2 cellular contexts compared by ENCODE assay signal in the genomic region with DNA sequence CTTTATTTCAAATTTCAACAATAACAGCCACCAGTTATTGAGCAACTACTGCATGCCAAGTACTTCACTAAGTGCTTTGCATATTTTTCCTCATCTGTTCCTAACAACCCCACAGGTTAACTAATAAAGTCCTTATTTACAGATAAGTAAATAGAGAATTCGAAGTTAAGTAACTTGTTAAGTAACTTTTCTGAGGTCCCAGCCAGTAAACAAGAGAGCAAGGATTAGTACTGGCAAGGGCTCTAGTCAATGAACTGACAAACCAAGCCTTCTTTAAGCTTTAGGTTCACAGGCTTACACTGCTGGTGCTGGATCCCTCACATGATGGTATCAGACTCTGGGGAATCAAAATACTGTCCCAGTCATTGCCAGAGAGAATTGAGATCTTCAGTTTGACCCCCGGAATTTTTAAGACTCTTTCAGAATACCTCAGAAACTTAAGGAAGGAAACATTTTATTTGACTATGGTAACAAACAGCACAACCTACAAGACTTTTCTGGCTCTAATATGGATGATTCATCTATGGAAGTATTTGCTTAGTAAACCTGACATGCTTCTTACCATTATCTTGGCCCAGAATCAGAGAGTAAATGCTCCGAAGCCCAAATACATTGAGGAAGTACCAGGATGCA.
TF ChIP-seq lines count a peak whose summit lies in the region.

No MANE protein-coding gene starts in this region.

TF ChIP-seq in A549, 52 proteins besides CTCF, POLR2A, EP300 and RAD21:
- no peak for TF ChIP-seq HOXA7 (CRISPR knock-in tag; IDR thresholded peaks at IDR 0.05)
- TF ChIP-seq HOXB5 (CRISPR knock-in tag; IDR thresholded peaks at IDR 0.05), result no peak
- TF ChIP-seq FOSL2 (IDR thresholded peaks at IDR 0.05), result peak; percentile 46; the same call in 1 of the 2 replicates
- peak; percentile 60 for TF ChIP-seq FOSL2 (CRISPR knock-in tag; IDR thresholded peaks at IDR 0.05)
- TF ChIP-seq CEBPB (IDR thresholded peaks at IDR 0.05), result peak in 1 of 2 experiments; percentile 54; a peak in 1 of 4 replicates
- peak; percentile 78; the same call in 1 of the 2 replicates for TF ChIP-seq GATA3 (IDR thresholded peaks at IDR 0.05; ENCODE audit: borderline replicate concordance)
- no peak for TF ChIP-seq TP53 (CRISPR knock-in tag; IDR thresholded peaks at IDR 0.05)
- peak; percentile 61 for TF ChIP-seq JUNB (IDR thresholded peaks at IDR 0.05)
- TF ChIP-seq, protein P1, sequence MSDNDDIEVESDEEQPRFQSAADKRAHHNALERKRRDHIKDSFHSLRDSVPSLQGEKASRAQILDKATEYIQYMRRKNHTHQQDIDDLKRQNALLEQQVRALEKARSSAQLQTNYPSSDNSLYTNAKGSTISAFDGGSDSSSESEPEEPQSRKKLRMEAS (IDR thresholded peaks at IDR 0.05), result peak; percentile 37; the same call in 1 of the 2 replicates
- no peak for TF ChIP-seq CHD2 (IDR thresholded peaks at IDR 0.05; ENCODE audit: low read length, partially characterized antibody)
- TF ChIP-seq CBX2 (IDR thresholded peaks at IDR 0.05; ENCODE audit: borderline replicate concordance, low read depth), result no peak
TF ChIP-seq in A549: peak in this region for 5.

TF ChIP-seq in IMR-90, 13 proteins besides CTCF, POLR2A, EP300 and RAD21:
- TF ChIP-seq SMC3 (IDR thresholded peaks at IDR 0.05; ENCODE audit: low read depth, low read length), result no peak
- peak; percentile 80 for TF ChIP-seq CEBPB (IDR thresholded peaks at IDR 0.05; ENCODE audit: low read depth, low read length)
- TF ChIP-seq NFE2L2 (IDR thresholded peaks at IDR 0.05; ENCODE audit: low read depth, low read length), result peak; percentile 47; the same call in 1 of the 2 replicates
- TF ChIP-seq MAFK (IDR thresholded peaks at IDR 0.05; ENCODE audit: low read depth, low read length), result no peak
- no peak for TF ChIP-seq MXI1 (IDR thresholded peaks at IDR 0.05; ENCODE audit: borderline replicate concordance, low read depth, low read length)
- TF ChIP-seq, protein P2, sequence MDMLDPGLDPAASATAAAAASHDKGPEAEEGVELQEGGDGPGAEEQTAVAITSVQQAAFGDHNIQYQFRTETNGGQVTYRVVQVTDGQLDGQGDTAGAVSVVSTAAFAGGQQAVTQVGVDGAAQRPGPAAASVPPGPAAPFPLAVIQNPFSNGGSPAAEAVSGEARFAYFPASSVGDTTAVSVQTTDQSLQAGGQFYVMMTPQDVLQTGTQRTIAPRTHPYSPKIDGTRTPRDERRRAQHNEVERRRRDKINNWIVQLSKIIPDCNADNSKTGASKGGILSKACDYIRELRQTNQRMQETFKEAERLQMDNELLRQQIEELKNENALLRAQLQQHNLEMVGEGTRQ (IDR thresholded peaks at IDR 0.05; ENCODE audit: low read depth, low read length), result no peak
- TF ChIP-seq, protein P3, sequence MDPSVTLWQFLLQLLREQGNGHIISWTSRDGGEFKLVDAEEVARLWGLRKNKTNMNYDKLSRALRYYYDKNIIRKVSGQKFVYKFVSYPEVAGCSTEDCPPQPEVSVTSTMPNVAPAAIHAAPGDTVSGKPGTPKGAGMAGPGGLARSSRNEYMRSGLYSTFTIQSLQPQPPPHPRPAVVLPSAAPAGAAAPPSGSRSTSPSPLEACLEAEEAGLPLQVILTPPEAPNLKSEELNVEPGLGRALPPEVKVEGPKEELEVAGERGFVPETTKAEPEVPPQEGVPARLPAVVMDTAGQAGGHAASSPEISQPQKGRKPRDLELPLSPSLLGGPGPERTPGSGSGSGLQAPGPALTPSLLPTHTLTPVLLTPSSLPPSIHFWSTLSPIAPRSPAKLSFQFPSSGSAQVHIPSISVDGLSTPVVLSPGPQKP (IDR thresholded peaks at IDR 0.05; ENCODE audit: borderline replicate concordance, low read depth, low read length), result no peak
- peak; percentile 36; the same call in 1 of the 2 replicates for TF ChIP-seq FOS (IDR thresholded peaks at IDR 0.05; ENCODE audit: low read depth, low read length)
- TF ChIP-seq RFX5 (IDR thresholded peaks at IDR 0.05; ENCODE audit: low read depth, low read length), result no peak
